In the genomic region with DNA sequence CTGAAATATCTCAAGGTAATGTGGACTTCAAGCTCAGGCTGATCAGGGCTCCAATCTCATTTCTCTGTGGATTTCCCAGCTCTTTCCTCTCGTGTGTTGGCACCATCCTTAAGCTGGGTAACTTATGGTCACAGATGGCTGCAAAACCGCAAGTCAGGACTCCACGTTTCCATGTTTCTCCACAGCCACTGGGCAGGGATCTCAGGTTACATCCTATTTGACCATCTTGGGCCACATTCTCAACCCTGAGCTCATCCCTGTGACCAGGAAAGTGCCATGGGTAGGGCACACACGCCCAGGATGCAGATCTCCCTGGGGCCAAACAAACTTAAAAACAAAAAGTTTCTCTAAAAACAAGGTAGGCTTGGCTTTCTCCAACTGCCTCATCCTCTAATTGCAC, we compare ENCODE assay signal across 21 cellular contexts.
"Had no signal": no experiment of that assay in that cellular context is flagged by ENCODE, and none has a peak within 500 bp of the region (broad histone marks: within the 10 kb centered on the region; RNA-seq: fewer than 3 reads in every experiment).

No MANE protein-coding gene starts in this region.

- H3K27ac ChIP-seq: body of pancreas, neural progenitor cell, ovary, sigmoid colon, thoracic aorta had no signal

- ATAC-seq: body of pancreas; stimulated activated effector memory CD8-positive, alpha-beta T cell treated with anti-CD3 and anti-CD28 coated beads, Interleukin-12 subunit alpha, Interleukin-12 subunit beta, amount 100 ng/mL, for 72 hours had no signal

- H3K27me3 ChIP-seq: body of pancreas, esophagus squamous epithelium, neural progenitor cell, ovary, sigmoid colon, uterus had no signal

- H3K4me1 Mint-ChIP-seq: activated naive CD8-positive, alpha-beta T cell treated with anti-CD3 and anti-CD28 coated beads for 36 hours; stimulated activated effector memory CD8-positive, alpha-beta T cell treated with anti-CD3 and anti-CD28 coated beads, Interleukin-12 subunit alpha, Interleukin-12 subunit beta, amount 100 ng/mL, for 72 hours had no signal

- H3K27me3 Mint-ChIP-seq: activated naive CD8-positive, alpha-beta T cell treated with anti-CD3 and anti-CD28 coated beads for 36 hours had no signal

- H3K4me3 Mint-ChIP-seq: activated naive CD8-positive, alpha-beta T cell treated with anti-CD3 and anti-CD28 coated beads for 36 hours; neural progenitor cell; stimulated activated effector memory CD8-positive, alpha-beta T cell treated with anti-CD3 and anti-CD28 coated beads, Interleukin-12 subunit alpha, Interleukin-12 subunit beta, amount 100 ng/mL, for 72 hours had no signal

- H3K4me3 ChIP-seq: body of pancreas, esophagus squamous epithelium, lung, neural progenitor cell, ovary, sigmoid colon, thoracic aorta, uterus had no signal

- H3K36me3 Mint-ChIP-seq: activated naive CD8-positive, alpha-beta T cell treated with anti-CD3 and anti-CD28 coated beads for 36 hours; stimulated activated effector memory CD8-positive, alpha-beta T cell treated with anti-CD3 and anti-CD28 coated beads, Interleukin-12 subunit alpha, Interleukin-12 subunit beta, amount 100 ng/mL, for 72 hours had no signal

- DNase-seq: activated CD4-positive, alpha-beta T cell treated with anti-CD3 and anti-CD28 coated beads for 1 hour; activated CD4-positive, alpha-beta T cell treated with anti-CD3 and anti-CD28 coated beads, Interleukin-2, amount 50 U/mL, for 48 hours; activated gamma-delta T cell treated with Interleukin-2 at 50 U/mL for 16 hours; activated naive CD8-positive, alpha-beta T cell treated with anti-CD3 and anti-CD28 coated beads for 36 hours; activated T-cell treated with anti-CD3 and anti-CD28 coated beads, Interleukin-2, amount 50 U/mL, for 48 hours; amygdala; body of pancreas; caudate nucleus; esophagus squamous epithelium; kidney glomerular epithelial cell; midbrain; ovary; sigmoid colon; stimulated activated CD4-positive, alpha-beta T cell treated with anti-CD3 and anti-CD28 coated beads, Interleukin-12 subunit alpha, Interleukin-12 subunit beta, amount 100 ng/mL, for 4 hours; stimulated activated CD4-positive, alpha-beta T cell treated with anti-CD3 and anti-CD28 coated beads, Interleukin-2, amount 100 ng/mL, for 24 hours; T1000 had no signal

- H3K27ac Mint-ChIP-seq: activated naive CD8-positive, alpha-beta T cell treated with anti-CD3 and anti-CD28 coated beads for 36 hours; neural progenitor cell; stimulated activated effector memory CD8-positive, alpha-beta T cell treated with anti-CD3 and anti-CD28 coated beads, Interleukin-12 subunit alpha, Interleukin-12 subunit beta, amount 100 ng/mL, for 72 hours had no signal

- H3K9me3 Mint-ChIP-seq: activated naive CD8-positive, alpha-beta T cell treated with anti-CD3 and anti-CD28 coated beads for 36 hours; neural progenitor cell; stimulated activated effector memory CD8-positive, alpha-beta T cell treated with anti-CD3 and anti-CD28 coated beads, Interleukin-12 subunit alpha, Interleukin-12 subunit beta, amount 100 ng/mL, for 72 hours had no signal

- H3K36me3 ChIP-seq: esophagus squamous epithelium, neural progenitor cell, ovary, sigmoid colon, thoracic aorta, uterus had no signal

- H2AFZ ChIP-seq: neural progenitor cell had no signal

- H3K9me3 ChIP-seq: body of pancreas, esophagus squamous epithelium, ovary, sigmoid colon, thoracic aorta, uterus had no signal

- H3K9ac ChIP-seq: neural progenitor cell had no signal

- H3K4me2 ChIP-seq: neural progenitor cell had no signal

- H3K4me1 ChIP-seq: body of pancreas had no signal
